22 cellular contexts compared by ENCODE assay signal in the genomic region with DNA sequence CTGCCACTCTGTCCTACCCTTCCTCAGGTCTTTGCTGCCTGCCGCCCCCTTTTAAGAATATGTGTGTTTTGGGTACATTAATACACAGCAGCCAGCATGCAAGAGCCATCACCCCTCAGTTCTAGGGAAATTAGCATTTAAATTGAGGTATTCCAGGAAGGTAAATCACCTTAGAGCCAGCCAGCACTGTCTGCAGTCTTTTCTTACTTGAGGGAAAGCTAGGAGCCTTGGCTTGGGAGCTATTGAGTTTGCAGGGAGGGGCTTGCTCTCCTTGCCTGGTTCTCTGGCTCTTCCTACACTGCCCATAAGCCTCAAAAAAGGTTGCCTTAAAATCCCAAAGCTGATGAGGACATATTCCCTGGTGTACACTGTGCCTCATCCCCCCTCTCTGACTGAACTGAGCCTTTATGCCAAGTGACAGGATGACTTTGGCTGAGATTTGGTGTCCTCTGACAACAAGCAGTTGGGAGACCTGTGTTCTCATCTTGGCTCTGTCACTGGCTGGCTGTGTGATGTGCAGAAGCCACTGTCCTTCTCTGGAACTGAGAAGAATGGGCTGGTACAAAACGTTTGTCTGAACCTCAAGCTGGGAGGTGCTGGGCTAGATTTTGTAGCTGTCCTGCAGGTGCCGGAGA.
"Had no signal": no experiment of that assay in that cellular context is flagged by ENCODE, and none has a peak within 500 bp of the region (broad histone marks: within the 10 kb centered on the region; RNA-seq: fewer than 3 reads in every experiment).

No MANE protein-coding gene starts in this region.

- H3K9me3 ChIP-seq: MG63 had no signal

- DNase-seq: activated B cell treated with CpG ODN at 0.5 μM for 24 hours; activated CD4-positive, alpha-beta T cell treated with anti-CD3 and anti-CD28 coated beads for 1 hour; activated CD4-positive, alpha-beta T cell treated with anti-CD3 and anti-CD28 coated beads, Interleukin-2, amount 10 ng/mL, durations not matched to agents 24 days and 14 days; activated CD4-positive, alpha-beta T cell treated with anti-CD3 and anti-CD28 coated beads, Interleukin-2, amount 50 U/mL, for 48 hours; activated effector memory CD4-positive, alpha-beta T cell treated with anti-CD3 and anti-CD28 coated beads, Interleukin-2, amount 50 U/mL, for 16 hours; activated naive CD4-positive, alpha-beta T cell treated with Interleukin-2 at 50 U/mL for 16 hours; activated T-cell treated with anti-CD3 and anti-CD28 coated beads, Interleukin-2, amount 50 U/mL, for 4 hours; brain microvascular endothelial cell; cerebellar nuclear complex; MG63; NCI-H1105 treated with DMSO at 0.1 percent for 48 hours; NCI-H1436 treated with DMSO at 0.1 percent for 48 hours; NCI-H187; NCI-H2081; NCI-H510A treated with DMSO at 0.1 percent for 48 hours; NCI-H69; PC-9; SIG-M5; T-helper 17 cell; T-helper 9 cell had no signal

- H3K36me3 ChIP-seq: brain microvascular endothelial cell, cardiac muscle cell, MG63 had no signal

- H3K4me2 ChIP-seq: KMS-11, PC-9 had no signal

- H3K9ac ChIP-seq: KMS-11 had no signal

- H2AFZ ChIP-seq: PC-9 had no signal

- H3K4me3 ChIP-seq: cardiac muscle cell, MG63, PC-9 had no signal

- H3K27ac ChIP-seq: brain microvascular endothelial cell, cardiac muscle cell, KMS-11, PC-9 had no signal

- H3K27me3 ChIP-seq: brain microvascular endothelial cell, MG63 had no signal
